8 cellular contexts compared by ENCODE assay signal in genomic region chr10:61140765-61141392, GRCh38.
DNase-seq lines count a peak whose midpoint lies in the region; ATAC-seq and TF ChIP-seq lines count a peak whose summit lies in the region.

No MANE protein-coding gene starts in this region.

- H3K9me3 Mint-ChIP-seq in nephron progenitor cell = peaks cover 4% of the 10 kb centered on the region

- no peaks in the 10 kb centered on the region for H3K36me3 Mint-ChIP-seq in nephron progenitor cell (ENCODE audit: low read depth)

- H3K4me1 ChIP-seq in A673 (ENCODE audit: insufficient read depth, low read length, poor library complexity, severe bottlenecking) (peaks cover 22% of the 10 kb centered on the region), fibroblast of lung (ENCODE audit: control insufficient read depth, extremely low read depth, insufficient read depth, low read length) (no peaks in the 10 kb centered on the region)

- peaks cover 9% of the 10 kb centered on the region for H3K4me1 Mint-ChIP-seq in nephron progenitor cell

- no peak overlapping the region for H2AFZ ChIP-seq in fibroblast of lung (ENCODE audit: low read length)

- H3K27me3 ChIP-seq in A673 (replicated peaks; ENCODE audit: insufficient read depth, low read depth, low read length, poor library complexity) = no peaks in the 10 kb centered on the region
- no peaks in the 10 kb centered on the region for H3K27me3 ChIP-seq in fibroblast of lung (ENCODE audit: control insufficient read depth, insufficient read depth, low read length)

- DNase-seq in A673 (ENCODE audit: low spot score) = peak; percentile 85
- DNase-seq in HuH-7.5 (ENCODE audit: low spot score) = peak; percentile 13
- DNase-seq in RPMI7951 (ENCODE audit: low read depth) = peak; percentile 45
- DNase-seq in fibroblast of lung (ENCODE audit: low read depth in 2 of 2) = peak; percentile 57 to 86
- no peak for DNase-seq in nephron progenitor cell

- BruUV-seq in A673 (replicated peaks; lab: Mats Ljungman, UMichigan) = no TSS peak

- no peak overlapping the region for H3K4me2 ChIP-seq in fibroblast of lung (ENCODE audit: extremely low read depth, insufficient read depth, low read length)

- H3K27ac ChIP-seq in A673 (ENCODE audit: low read depth, low read length, poor library complexity, severe bottlenecking) (no peak overlapping the region), fibroblast of lung (ENCODE audit: insufficient read depth, low read length) (no peak overlapping the region)

- intact Hi-C loops in A673 (cut with micrococcal nuclease; ENCODE audit: unreplicated experiment) = loop anchor here (1.0 to 10.0 kb wide), 5 partner anchors 141 to 694 kb away; no protein-coding TSS in a partner anchor

- TF ChIP-seq CTCF in A673 (conservative IDR thresholded peaks at IDR 0.05; ENCODE audit: low read depth, low read length) (peak; percentile 80), GM12874 (IDR thresholded peaks at IDR 0.05; ENCODE audit: insufficient read depth, low read depth, low read length) (peak; percentile 43; the same call in 1 of the 2 replicates), fibroblast of lung (conservative IDR thresholded peaks at IDR 0.05 in 1 of 2, IDR thresholded peaks at IDR 0.05 in 1 of 2; ENCODE audit: low read depth in 1 of 2, low read length in 2 of 2) (peak; percentile 44 to 63), nephron progenitor cell (IDR thresholded peaks at IDR 0.05) (peak; percentile 50)

- ATAC-seq in HG03025 (IDR thresholded peaks at IDR 0.05; ENCODE audit: low FRiP score, unreplicated experiment) = no peak
- ATAC-seq in HG03095 (IDR thresholded peaks at IDR 0.05; ENCODE audit: unreplicated experiment) = no peak

- CTCF ChIA-PET in A673 (lab: Charles Lee) = interaction anchor here (1.3 kb wide), 1 partner anchor 12 kb away, joined by 5 read pairs; no protein-coding TSS in a partner anchor

- POLR2A ChIA-PET in A673 (lab: Charles Lee; ENCODE audit: low non-redundant PET) = interaction anchor here (0.7 kb wide), 1 partner anchor 8 kb away, joined by 3 read pairs; no protein-coding TSS in a partner anchor

- H4K20me1 ChIP-seq in fibroblast of lung (ENCODE audit: control insufficient read depth, extremely low read depth, insufficient read depth, low read length) = no peaks in the 10 kb centered on the region

- H3K27me3 Mint-ChIP-seq in nephron progenitor cell (ENCODE audit: low read depth, poor library complexity) = peaks cover 5% of the 10 kb centered on the region

- H3K27ac Mint-ChIP-seq in nephron progenitor cell = no peak overlapping the region

- H3K9ac ChIP-seq in fibroblast of lung (ENCODE audit: insufficient read depth, low read length) = no peak overlapping the region

- H3K79me2 ChIP-seq in fibroblast of lung (ENCODE audit: control insufficient read depth, insufficient read depth, low read length) = no peaks in the 10 kb centered on the region

- H3K4me3 Mint-ChIP-seq in nephron progenitor cell = no peak overlapping the region

- H3K4me3 ChIP-seq in A673 (ENCODE audit: low read depth, low read length, poor library complexity, severe bottlenecking) = no peak overlapping the region
- no peak overlapping the region for H3K4me3 ChIP-seq in fibroblast of lung (replicated peaks in 1 of 4; ENCODE audit: control extremely low read depth in 1 of 4, insufficient read depth in 1 of 4, low read depth in 3 of 4, low read length in 4 of 4)

- H3K36me3 ChIP-seq in A673 (ENCODE audit: insufficient read depth, low read length, poor library complexity, severe bottlenecking) = no peaks in the 10 kb centered on the region
- H3K36me3 ChIP-seq in fibroblast of lung (ENCODE audit: control insufficient read depth, insufficient read depth, low read length) = no peaks in the 10 kb centered on the region

- H3K9me3 ChIP-seq in A673 (ENCODE audit: low read depth, low read length, poor library complexity, severe bottlenecking) (no peaks in the 10 kb centered on the region), fibroblast of lung (ENCODE audit: control insufficient read depth, insufficient read depth, low read depth, low read length) (no peaks in the 10 kb centered on the region)
